Comparison of ENCODE assay signal across 8 cellular contexts in the genomic region with DNA sequence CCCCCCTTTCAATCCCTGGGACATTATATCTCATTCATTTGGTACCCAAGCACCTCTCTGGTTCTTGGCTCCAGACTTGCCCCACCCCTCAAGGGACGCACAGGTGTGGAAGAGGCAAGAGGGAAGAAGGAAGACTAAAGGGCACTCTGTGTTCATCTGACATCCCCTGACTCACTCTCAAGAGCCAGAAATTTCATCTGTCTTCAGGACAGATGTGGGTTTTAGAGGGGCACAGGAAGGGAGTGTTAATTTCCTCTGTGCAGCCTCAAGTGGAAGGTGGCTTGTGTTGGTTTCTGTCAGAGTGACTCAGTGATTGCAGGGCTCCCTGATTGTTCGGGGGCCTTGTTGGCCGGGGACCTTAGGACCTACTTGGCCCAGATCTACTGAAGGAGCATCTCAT. TPM values are rescaled to one million over a fixed set of nuclear protein-coding genes. Genes with fewer than 3 reads are reported as not detected.
A peak's percentile ranks its signal among the peaks of the same experiment; 100 is the strongest.
DNase-seq lines count a peak whose midpoint lies in the region; ATAC-seq and TF ChIP-seq lines count a peak whose summit lies in the region.

No MANE protein-coding gene starts in this region.

- H2AFZ ChIP-seq in Loucy (ENCODE audit: low read length) = no peak overlapping the region

- peak overlapping the region; percentile 80 to 95 (median 93) for H3K4me3 Mint-ChIP-seq in CD8-positive, alpha-beta memory T cell
- peak overlapping the region; percentile 87 for H3K4me3 Mint-ChIP-seq in neural crest cell

- no peak overlapping the region for H3K9ac ChIP-seq in Loucy (ENCODE audit: low read depth, low read length, poor library complexity, severe bottlenecking)

- CTCF ChIA-PET in CD8-positive, alpha-beta memory T cell (lab: Charles Lee) = interaction anchor here (0.7 to 2.4 kb wide), 21 partner anchors 9 to 387 kb away, joined by 3 to 16 read pairs (median 4); no protein-coding TSS in a partner anchor

- TF ChIP-seq POLR2A in breast epithelium (IDR thresholded peaks at IDR 0.05) (no peak), right lobe of liver (IDR thresholded peaks at IDR 0.05) (no peak)

- DNase-seq in CD8-positive, alpha-beta memory T cell = peak in 2 of 5 donors; percentile 43 to 48
- DNase-seq in breast epithelium (ENCODE audit: low spot score in 2 of 2) (no peak), neural crest cell (ENCODE audit: low read depth, low spot score) (no peak), AML-193 (lab: John Stamatoyannopoulos, UW) (no peak), NCI-H82 treated with DMSO at 0.1 percent for 48 hours (lab: John Stamatoyannopoulos, UW; ENCODE audit: unreplicated experiment) (no peak), right lobe of liver (no peak), kidney glomerular epithelial cell (lab: John Stamatoyannopoulos, UW) (no peak)

- H3K27ac ChIP-seq in CD8-positive, alpha-beta memory T cell (ENCODE audit: low read depth, low read length) = no peak overlapping the region
- H3K27ac ChIP-seq in breast epithelium (peak overlapping the region; percentile 95), right lobe of liver (no peak overlapping the region)

- TF ChIP-seq CTCF in Loucy (conservative IDR thresholded peaks at IDR 0.05; ENCODE audit: low read length) (no peak), breast epithelium (IDR thresholded peaks at IDR 0.05) (no peak), neural crest cell (conservative IDR thresholded peaks at IDR 0.05) (no peak), right lobe of liver (IDR thresholded peaks at IDR 0.05) (no peak)

- intact Hi-C loops in breast epithelium (cut with DNase I; ENCODE audit: low total_unique reads) (no loop called here), right lobe of liver (cut with DNase I) (no loop called here)

- POLR2A ChIA-PET in CD8-positive, alpha-beta memory T cell (lab: Charles Lee) = interaction anchor here (0.9 kb wide), 1 partner anchor 46 kb away, joined by 3 read pairs; no protein-coding TSS in a partner anchor

- no peaks in the 10 kb centered on the region for H3K36me3 ChIP-seq in CD8-positive, alpha-beta memory T cell (ENCODE audit: insufficient read depth, low read length)
- H3K36me3 ChIP-seq in Loucy (ENCODE audit: insufficient read depth, low read length) = no peaks in the 10 kb centered on the region
- no peaks in the 10 kb centered on the region for H3K36me3 ChIP-seq in breast epithelium
- H3K36me3 ChIP-seq in right lobe of liver = no peaks in the 10 kb centered on the region

- H4K20me1 ChIP-seq in Loucy (ENCODE audit: insufficient read depth, low read length, poor library complexity, severe bottlenecking) = no peaks in the 10 kb centered on the region

- H3K4me1 Mint-ChIP-seq in CD8-positive, alpha-beta memory T cell = peaks cover 63 to 78% (median 72%) of the 10 kb centered on the region in 3 donors
- H3K4me1 Mint-ChIP-seq in neural crest cell = peaks cover 34% of the 10 kb centered on the region

- H3F3A ChIP-seq in Loucy (ENCODE audit: low read depth) = no peaks in the 10 kb centered on the region

- H3K4me1 ChIP-seq in CD8-positive, alpha-beta memory T cell (ENCODE audit: insufficient read depth, low read length) = peaks cover 51% of the 10 kb centered on the region
- H3K4me1 ChIP-seq in Loucy (ENCODE audit: insufficient read depth, low read length, poor library complexity, severe bottlenecking) (peaks cover 21% of the 10 kb centered on the region), breast epithelium (peaks cover 5 to 6% of the 10 kb centered on the region in 2 donors), right lobe of liver (peaks cover 0 to 62% (median 21%) of the 10 kb centered on the region in 4 donors)

- H3K27ac Mint-ChIP-seq in CD8-positive, alpha-beta memory T cell = peak overlapping the region; percentile 87 to 99 (median 96)
- no peak overlapping the region for H3K27ac Mint-ChIP-seq in neural crest cell (ENCODE audit: unreplicated experiment)

- WGBS in right lobe of liver (ENCODE audit: insufficient coverage, low coverage, low lambda C conversion rate, missing lambda C conversion rate) = 53% methylated on average over 3 of the region's 3 CpGs

- peaks cover 0 to 3% (median 0%) of the 10 kb centered on the region in 3 donors for H3K36me3 Mint-ChIP-seq in CD8-positive, alpha-beta memory T cell
- no peaks in the 10 kb centered on the region for H3K36me3 Mint-ChIP-seq in neural crest cell (ENCODE audit: low read depth)

- H3K9me3 Mint-ChIP-seq in CD8-positive, alpha-beta memory T cell = no peaks in the 10 kb centered on the region
- H3K9me3 Mint-ChIP-seq in neural crest cell = no peaks in the 10 kb centered on the region

- ATAC-seq in right lobe of liver = no peak

- H3K27me3 ChIP-seq in CD8-positive, alpha-beta memory T cell (ENCODE audit: insufficient read depth, low read length, poor library complexity, severe bottlenecking) = no peaks in the 10 kb centered on the region
- H3K27me3 ChIP-seq in Loucy (ENCODE audit: insufficient read depth, low read length, poor library complexity, severe bottlenecking) (no peaks in the 10 kb centered on the region), breast epithelium (no peaks in the 10 kb centered on the region), right lobe of liver (no peaks in the 10 kb centered on the region)

- H3K4me3 ChIP-seq in CD8-positive, alpha-beta memory T cell (ENCODE audit: low read length) = peak overlapping the region; percentile 23
- H3K4me3 ChIP-seq in Loucy (ENCODE audit: low read length, poor library complexity, severe bottlenecking) = peak overlapping the region; percentile 44
- H3K4me3 ChIP-seq in breast epithelium = no peak overlapping the region
- H3K4me3 ChIP-seq in right lobe of liver = no peak overlapping the region

- H3K79me2 ChIP-seq in Loucy (ENCODE audit: insufficient read depth, low read length) = no peaks in the 10 kb centered on the region

- H3K9me3 ChIP-seq in CD8-positive, alpha-beta memory T cell (ENCODE audit: low read length) = no peaks in the 10 kb centered on the region
- H3K9me3 ChIP-seq in Loucy (ENCODE audit: insufficient read depth, low read depth, low read length) = no peaks in the 10 kb centered on the region
- no peaks in the 10 kb centered on the region for H3K9me3 ChIP-seq in breast epithelium
- no peaks in the 10 kb centered on the region for H3K9me3 ChIP-seq in right lobe of liver

- H3K9me2 ChIP-seq in Loucy (replicated peaks; ENCODE audit: low read depth, low read length) = no peaks in the 10 kb centered on the region

- H3K4me2 ChIP-seq in Loucy (ENCODE audit: low read depth, low read length, poor library complexity, severe bottlenecking) = peak overlapping the region; percentile 61

- H3K27me3 Mint-ChIP-seq in CD8-positive, alpha-beta memory T cell = peaks cover 0 to 2% of the 10 kb centered on the region in 2 donors
- peaks cover 52% of the 10 kb centered on the region for H3K27me3 Mint-ChIP-seq in neural crest cell (ENCODE audit: low read depth)

RNA-seq across cellular contexts. Expression of a gene that starts 2.4 kb away (rescaled TPM):
- 1 to 10 TPM; 1.9 to 2.0 TPM for total RNA-seq in CD8-positive, alpha-beta memory T cell
- polyA plus RNA-seq in CD8-positive, alpha-beta memory T cell = 3.7 TPM
- total RNA-seq in breast epithelium (under 1 TPM in 2 of 3 donors, not detected in 1; 0.32 to 0.73 TPM), neural crest cell (0.39 and 0.40 TPM in 2 replicates), right lobe of liver (not detected)

RNA-seq across cellular contexts. Expression of a gene that starts 5.6 kb away (rescaled TPM):
- 1 to 10 TPM; 1.3 to 1.5 TPM for total RNA-seq in CD8-positive, alpha-beta memory T cell
- 46.4 TPM for polyA plus RNA-seq in CD8-positive, alpha-beta memory T cell
- total RNA-seq in breast epithelium (10 to 100 TPM in 2 of 3 donors, 1 to 10 TPM in 1; 7.8 to 48.6 (median 24.9) TPM), neural crest cell (0.12 TPM in 1 of 2 replicates, not detected in the other), right lobe of liver (10 to 100 TPM; 13.3 to 33.9 (median 21.5) TPM)

RNA-seq across cellular contexts. Expression of a gene that starts 16.3 kb away (rescaled TPM):
- total RNA-seq in CD8-positive, alpha-beta memory T cell = not detected
- polyA plus RNA-seq in CD8-positive, alpha-beta memory T cell = 0.38 TPM
- total RNA-seq in breast epithelium (not detected), neural crest cell (not detected in 2 replicates), right lobe of liver (not detected)

RNA-seq across cellular contexts. Expression of a gene that starts 32.0 kb away (rescaled TPM):
- under 1 TPM in 1 of 2 experiments, not detected in 1; 0.09 TPM for total RNA-seq in CD8-positive, alpha-beta memory T cell
- polyA plus RNA-seq in CD8-positive, alpha-beta memory T cell = 0.28 TPM
- total RNA-seq in breast epithelium (under 1 TPM; 0.16 to 0.88 (median 0.33) TPM), neural crest cell (not detected in 2 replicates), right lobe of liver (under 1 TPM; 0.12 to 0.37 (median 0.18) TPM)

RNA-seq across cellular contexts. Expression of a gene that starts 46.9 kb away (rescaled TPM):
- 10 to 100 TPM; 16.4 to 17.4 TPM for total RNA-seq in CD8-positive, alpha-beta memory T cell
- 20.5 TPM for polyA plus RNA-seq in CD8-positive, alpha-beta memory T cell
- total RNA-seq in breast epithelium (1 to 10 TPM; 5.6 to 9.7 (median 6.7) TPM), neural crest cell (19.9 and 21.9 TPM in 2 replicates), right lobe of liver (10 to 100 TPM in 1 of 6 experiments, 1 to 10 TPM in 5; 1.7 to 12.1 (median 3.3) TPM)

Comparison
In these comparisons a context has a peak if more than half of its experiments do, and no peak if none do; other contexts are left out.
1. H3K27ac ChIP-seq: peak in breast epithelium (2 of 2); none in CD8-positive, alpha-beta memory T cell (single experiment) and right lobe of liver (0 of 3).
2. H3K4me3 ChIP-seq: peak in CD8-positive, alpha-beta memory T cell (single experiment) and Loucy (single experiment); none in breast epithelium (0 of 3) and right lobe of liver (0 of 3).